In genomic region chr10:100790761-100791208, GRCh38 we compare ENCODE assay signal across 28 cellular contexts. TPM values are rescaled to one million over a fixed set of nuclear protein-coding genes. Genes with fewer than 3 reads are reported as not detected.
"Had no signal": no experiment of that assay in that cellular context is flagged by ENCODE, and none has a peak within 500 bp of the region (broad histone marks: within the 10 kb centered on the region; RNA-seq: fewer than 3 reads in every experiment).

No MANE protein-coding gene starts in this region.

- H3K27me3 ChIP-seq: adrenal gland, ascending aorta, colonic mucosa, right atrium auricular region, vagina had no signal

- H3K36me3 ChIP-seq: adrenal gland, ascending aorta, colonic mucosa, esophagus squamous epithelium, gastrocnemius medialis, neural progenitor cell, prostate gland, right atrium auricular region, tibial nerve, vagina, WERI-Rb-1 had no signal

- H3K4me1 ChIP-seq: adrenal gland, ascending aorta, colonic mucosa, esophagus squamous epithelium, gastrocnemius medialis, prostate gland, right atrium auricular region, tibial nerve, vagina had no signal

- H3K36me3 Mint-ChIP-seq: activated naive CD8-positive, alpha-beta T cell; naive B cell; neural progenitor cell; T-cell had no signal

- H3K27ac Mint-ChIP-seq: activated naive CD8-positive, alpha-beta T cell; effector memory CD8-positive, alpha-beta T cell; naive B cell; neural progenitor cell; stimulated activated naive CD8-positive, alpha-beta T cell treated with anti-CD3 and anti-CD28 coated beads, Interleukin-15, Interleukin-2, amounts not matched to agents 100 ng/mL and 50 ng/mL, for 24 hours; T-cell; T-helper 2 cell treated with Interferon-gamma antibody and Interleukin-4, amounts not matched to agents 5 μg/mL and 100 μg/mL, for 36 hours had no signal

- H3K4me3 Mint-ChIP-seq: activated naive CD8-positive, alpha-beta T cell; effector memory CD8-positive, alpha-beta T cell; naive B cell; neural progenitor cell; stimulated activated naive CD8-positive, alpha-beta T cell treated with anti-CD3 and anti-CD28 coated beads, Interleukin-15, Interleukin-2, amounts not matched to agents 100 ng/mL and 50 ng/mL, for 24 hours; T-cell; T-helper 2 cell treated with Interferon-gamma antibody and Interleukin-4, amounts not matched to agents 5 μg/mL and 100 μg/mL, for 36 hours had no signal

- H3K9me3 ChIP-seq: adrenal gland, ascending aorta, colonic mucosa, esophagus squamous epithelium, gastrocnemius medialis, prostate gland, right atrium auricular region, tibial nerve, vagina had no signal

- H3K4me3 ChIP-seq: adrenal gland, ascending aorta, colonic mucosa, dorsolateral prefrontal cortex, esophagus squamous epithelium, gastrocnemius medialis, neural progenitor cell, prostate gland, right atrium auricular region, tibial nerve, vagina had no signal

- H3K9me3 Mint-ChIP-seq: effector memory CD8-positive, alpha-beta T cell; neural progenitor cell; stimulated activated naive CD8-positive, alpha-beta T cell treated with anti-CD3 and anti-CD28 coated beads, Interleukin-15, Interleukin-2, amounts not matched to agents 100 ng/mL and 50 ng/mL, for 24 hours; T-cell; T-helper 2 cell treated with Interferon-gamma antibody and Interleukin-4, amounts not matched to agents 5 μg/mL and 100 μg/mL, for 36 hours had no signal

- ATAC-seq: effector memory CD8-positive, alpha-beta T cell; gastrocnemius medialis; T-cell had no signal

- H3K27ac ChIP-seq: adrenal gland, ascending aorta, colonic mucosa, dorsolateral prefrontal cortex, esophagus squamous epithelium, gastrocnemius medialis, neural progenitor cell, prostate gland, right atrium auricular region, tibial nerve, vagina, WERI-Rb-1 had no signal

- H3K4me1 Mint-ChIP-seq: naive B cell, T-cell had no signal

- DNase-seq: activated CD4-positive, alpha-beta T cell treated with anti-CD3 and anti-CD28 coated beads for 1 hour; activated gamma-delta T cell treated with Interleukin-2 at 50 U/mL for 16 hours; activated T-cell treated with anti-CD3 and anti-CD28 coated beads, Interleukin-2, amount 50 U/mL, for 1 hour; adrenal gland; central memory CD4-positive, alpha-beta T cell; colonic mucosa; effector memory CD8-positive, alpha-beta T cell; esophagus squamous epithelium; gastrocnemius medialis; mesenchymal stem cell; naive B cell; stimulated activated CD4-positive, alpha-beta T cell treated with anti-CD3 and anti-CD28 coated beads, Interleukin-12 subunit alpha, Interleukin-12 subunit beta, amount 100 ng/mL, for 4 hours; stimulated activated CD4-positive, alpha-beta T cell treated with anti-CD3 and anti-CD28 coated beads, Interleukin-4, amount 100 ng/mL, for 4 hours; T-cell; WERI-Rb-1 had no signal

RNA-seq across cellular contexts. Expression of gene PAX2, which starts 45.4 kb away (rescaled TPM):
- total RNA-seq: ascending aorta, esophagus squamous epithelium, gastrocnemius medialis, liver, mucosa of gallbladder, omental fat pad, right atrium auricular region, T-cell, tibial nerve, vagina had no signal
- polyA plus RNA-seq: liver had no signal
